In genomic region chr12:80939231-80939950, GRCh38 we compare ENCODE assay signal across 1 cellular context.
TF ChIP-seq lines count a peak whose summit lies in the region.

No MANE protein-coding gene starts in this region.

TF ChIP-seq in SK-N-SH, 30 proteins besides CTCF, POLR2A, EP300 and RAD21 (continued from another document):
- TF ChIP-seq REST (IDR thresholded peaks at IDR 0.05; ENCODE audit: low read depth, low read length) (no peak), USF1 (IDR thresholded peaks at IDR 0.05; ENCODE audit: borderline replicate concordance, low read depth) (no peak), MXI1 (IDR thresholded peaks at IDR 0.05; ENCODE audit: low read depth, low read length) (no peak)
